9 cellular contexts compared by ENCODE assay signal in genomic region chr15:52790941-52791751, GRCh38. TPM values are rescaled to one million over a fixed set of nuclear protein-coding genes. Genes with fewer than 3 reads are reported as not detected.
DNase-seq lines count a peak whose midpoint lies in the region; ATAC-seq, FAIRE-seq and TF ChIP-seq lines count a peak whose summit lies in the region.
"Had no signal": no experiment of that assay in that cellular context is flagged by ENCODE, and none has a peak within 500 bp of the region (broad histone marks: within the 10 kb centered on the region; RNA-seq: fewer than 3 reads in every experiment).

No MANE protein-coding gene starts in this region.

- ATAC-seq in HG02973 (IDR thresholded peaks at IDR 0.05; ENCODE audit: unreplicated experiment) (no peak), GM19463 (IDR thresholded peaks at IDR 0.05; ENCODE audit: unreplicated experiment) (no peak)

- H3K4me3 ChIP-seq in keratinocyte (ENCODE audit: control insufficient read depth in 2 of 3, extremely low read depth in 1 of 3, insufficient read depth in 2 of 3, low read depth in 1 of 3, low read length in 3 of 3) (no peak overlapping the region), subcutaneous abdominal adipose tissue (ENCODE audit: low read depth in 1 of 5, low read length in 5 of 5) (peak overlapping the region; percentile 59 to 79 (median 65))

- H3K9me3 ChIP-seq in keratinocyte (ENCODE audit: control insufficient read depth, low read depth, low read length) (no peaks in the 10 kb centered on the region), subcutaneous abdominal adipose tissue (ENCODE audit: control insufficient read depth in 5 of 5, low read length in 5 of 5) (no peaks in the 10 kb centered on the region)
- H3K9me3 ChIP-seq: uterus had no signal

- H3K4me2 ChIP-seq in keratinocyte (ENCODE audit: control insufficient read depth, extremely low read depth, insufficient read depth, low read depth, low read length), result peak overlapping the region; percentile 32

- DNase-seq in T-helper 1 cell, result no peak
- DNase-seq in keratinocyte (ENCODE audit: low read depth, low spot score), result no peak
- DNase-seq in stimulated activated CD4-positive, alpha-beta T cell treated with anti-CD3 and anti-CD28 coated beads, Interleukin-4, amount 100 ng/mL, for 1 hour, result no peak
- DNase-seq: uterus had no signal

- H3K79me2 ChIP-seq in keratinocyte (ENCODE audit: control insufficient read depth, insufficient read depth, low read length), result no peaks in the 10 kb centered on the region

- no peak for TF ChIP-seq CTCF in keratinocyte (optimal IDR thresholded peaks at IDR 0.05 in 1 of 3, IDR thresholded peaks at IDR 0.05 in 1 of 3, conservative IDR thresholded peaks at IDR 0.05 in 1 of 3; ENCODE audit: extremely low read depth in 1 of 3, insufficient read depth in 2 of 3, low read length in 3 of 3)

- H3K27ac ChIP-seq in keratinocyte (ENCODE audit: control insufficient read depth, insufficient read depth, low read length) (no peak overlapping the region), subcutaneous abdominal adipose tissue (ENCODE audit: low read depth, low read length) (no peak overlapping the region)
- H3K27ac ChIP-seq: uterus had no signal

- H3K27ac Mint-ChIP-seq in T-helper 1 cell treated with Interleukin-12 subunit alpha and Interleukin-12 subunit beta and Interleukin-4 antibody, amounts not matched to agents 30 μg/mL and 1 μg/mL, for 36 hours, result no peak overlapping the region
- H3K27ac Mint-ChIP-seq in activated naive CD4-positive, alpha-beta T cell treated with anti-CD3 and anti-CD28 coated beads, Interleukin-2, amount 50 U/mL, for 24 hours, result no peak overlapping the region

- peaks cover 96% of the 10 kb centered on the region for H3K27me3 ChIP-seq in keratinocyte (ENCODE audit: control insufficient read depth, extremely low read depth, insufficient read depth, low read length)
- peaks cover 40 to 72% (median 58%) of the 10 kb centered on the region in 5 donors for H3K27me3 ChIP-seq in subcutaneous abdominal adipose tissue (ENCODE audit: control insufficient read depth in 5 of 5, insufficient read depth in 4 of 5, low read length in 5 of 5)

- no peaks in the 10 kb centered on the region for H4K20me1 ChIP-seq in keratinocyte (ENCODE audit: control insufficient read depth, extremely low read depth, insufficient read depth, low read length)

- peaks cover 2% of the 10 kb centered on the region for H3K4me1 Mint-ChIP-seq in T-helper 1 cell treated with Interleukin-12 subunit alpha and Interleukin-12 subunit beta and Interleukin-4 antibody, amounts not matched to agents 30 μg/mL and 1 μg/mL, for 36 hours (ENCODE audit: low read depth)
- H3K4me1 Mint-ChIP-seq in activated naive CD4-positive, alpha-beta T cell treated with anti-CD3 and anti-CD28 coated beads, Interleukin-2, amount 50 U/mL, for 24 hours, result peaks cover 18% of the 10 kb centered on the region

- H2AFZ ChIP-seq in keratinocyte (ENCODE audit: control insufficient read depth, low read length), result no peak overlapping the region

- peak overlapping the region; percentile 21 for H3K4me3 Mint-ChIP-seq in T-helper 1 cell treated with Interleukin-12 subunit alpha and Interleukin-12 subunit beta and Interleukin-4 antibody, amounts not matched to agents 30 μg/mL and 1 μg/mL, for 36 hours
- peak overlapping the region; percentile 73 for H3K4me3 Mint-ChIP-seq in activated naive CD4-positive, alpha-beta T cell treated with anti-CD3 and anti-CD28 coated beads, Interleukin-2, amount 50 U/mL, for 24 hours

- H3K36me3 Mint-ChIP-seq in T-helper 1 cell treated with Interleukin-12 subunit alpha and Interleukin-12 subunit beta and Interleukin-4 antibody, amounts not matched to agents 30 μg/mL and 1 μg/mL, for 36 hours (ENCODE audit: low read depth), result peaks cover 3% of the 10 kb centered on the region
- no peaks in the 10 kb centered on the region for H3K36me3 Mint-ChIP-seq in activated naive CD4-positive, alpha-beta T cell treated with anti-CD3 and anti-CD28 coated beads, Interleukin-2, amount 50 U/mL, for 24 hours

- H3K9ac ChIP-seq in keratinocyte (ENCODE audit: control insufficient read depth, extremely low read depth, insufficient read depth, low read length) (no peak overlapping the region), subcutaneous abdominal adipose tissue (ENCODE audit: low read length in 5 of 5) (peak overlapping the region in 2 of 5 donors; percentile 30 to 47)

- no peaks in the 10 kb centered on the region for H3K9me3 Mint-ChIP-seq in T-helper 1 cell treated with Interleukin-12 subunit alpha and Interleukin-12 subunit beta and Interleukin-4 antibody, amounts not matched to agents 30 μg/mL and 1 μg/mL, for 36 hours
- H3K9me3 Mint-ChIP-seq in activated naive CD4-positive, alpha-beta T cell treated with anti-CD3 and anti-CD28 coated beads, Interleukin-2, amount 50 U/mL, for 24 hours, result no peaks in the 10 kb centered on the region

- dilution Hi-C loops in keratinocyte (cut with MboI; ENCODE audit: extremely low pct_ligation_motif_present, low sequenced_read_pairs), result loop anchor here (25.0 kb wide), 1 partner anchor 396 kb away; no protein-coding TSS in a partner anchor

- no peak for FAIRE-seq in keratinocyte (lab: Jason Lieb, UNC)

- H3K9me1 ChIP-seq in keratinocyte (ENCODE audit: control insufficient read depth, extremely low read depth, insufficient read depth, low read length), result no peaks in the 10 kb centered on the region

- H3K27me3 Mint-ChIP-seq in T-helper 1 cell treated with Interleukin-12 subunit alpha and Interleukin-12 subunit beta and Interleukin-4 antibody, amounts not matched to agents 30 μg/mL and 1 μg/mL, for 36 hours (ENCODE audit: low read depth), result peaks cover 95% of the 10 kb centered on the region
- peaks cover 60% of the 10 kb centered on the region for H3K27me3 Mint-ChIP-seq in activated naive CD4-positive, alpha-beta T cell treated with anti-CD3 and anti-CD28 coated beads, Interleukin-2, amount 50 U/mL, for 24 hours

- H3K4me1 ChIP-seq in keratinocyte (ENCODE audit: control insufficient read depth, extremely low read depth, insufficient read depth, low read length) (no peaks in the 10 kb centered on the region), subcutaneous abdominal adipose tissue (ENCODE audit: control insufficient read depth in 5 of 5, insufficient read depth in 5 of 5, low read length in 5 of 5) (peaks cover 0 to 39% (median 32%) of the 10 kb centered on the region in 5 donors)

- no peaks in the 10 kb centered on the region for H3K36me3 ChIP-seq in keratinocyte (ENCODE audit: control insufficient read depth in 2 of 2, extremely low read depth in 1 of 2, insufficient read depth in 2 of 2, low read length in 2 of 2)
- no peaks in the 10 kb centered on the region for H3K36me3 ChIP-seq in subcutaneous abdominal adipose tissue (ENCODE audit: control insufficient read depth in 5 of 5, insufficient read depth in 5 of 5, low read length in 5 of 5)
- H3K36me3 ChIP-seq: uterus had no signal

RNA-seq across cellular contexts. Expression of gene ONECUT1, which starts 1.0 kb away (rescaled TPM):
- polyA plus RNA-seq in keratinocyte, result not detected in 3 replicates
- polyA plus RNA-seq in keratinocyte (2011; ENCODE audit: low read depth), result not detected
- polyA plus RNA-seq in keratinocyte (2011; cell fraction: cytosol; rRNA removed), result not detected in 2 replicates
- polyA plus RNA-seq in keratinocyte (2011; cell fraction: nucleus; rRNA removed), result not detected in 2 replicates
- not detected in 2 replicates for polyA plus RNA-seq in keratinocyte (2012; ENCODE audit: low replicate concordance)
- not detected in 3 replicates for polyA minus RNA-seq in keratinocyte
- polyA minus RNA-seq in keratinocyte (2011; cell fraction: cytosol; rRNA and poly(A)+ RNA removed), result not detected
- polyA minus RNA-seq in keratinocyte (2011; cell fraction: nucleus; rRNA and poly(A)+ RNA removed), result not detected in 2 replicates

Comparison
In these comparisons a context has a peak if more than half of its experiments do, and no peak if none do; other contexts are left out.
1. H3K4me3 ChIP-seq: peak in subcutaneous abdominal adipose tissue (5 of 5); none in keratinocyte (0 of 3).